In genomic region chr20:37524221-37524700, GRCh38 we compare ENCODE assay signal across 10 cellular contexts. TPM values are rescaled to one million over a fixed set of nuclear protein-coding genes. Genes with fewer than 3 reads are reported as not detected.
A peak's percentile ranks its signal among the peaks of the same experiment; 100 is the strongest.
DNase-seq lines count a peak whose midpoint lies in the region; ATAC-seq and TF ChIP-seq lines count a peak whose summit lies in the region.
"Had no signal": no experiment of that assay in that cellular context is flagged by ENCODE, and none has a peak within 500 bp of the region (broad histone marks: within the 10 kb centered on the region; RNA-seq: fewer than 3 reads in every experiment).

No MANE protein-coding gene starts in this region.

- no peak overlapping the region for H3K27ac Mint-ChIP-seq in activated CD8-positive, alpha-beta memory T cell treated with anti-CD3 and anti-CD28 coated beads, Interleukin-2, amount 10 ng/mL, durations not matched to agents 7 days and 5 days

- H3K4me3 ChIP-seq in mesenchymal stem cell (ENCODE audit: insufficient read depth in 1 of 2, low read depth in 1 of 2, low read length in 2 of 2): no peak overlapping the region
- peak overlapping the region in 2 of 5 donors; percentile 7 to 97 for H3K4me3 ChIP-seq in subcutaneous abdominal adipose tissue (ENCODE audit: low read depth in 1 of 5, low read length in 5 of 5)
- H3K4me3 ChIP-seq: tibial nerve had no signal

- peak overlapping the region; percentile 11 for H2BK5ac ChIP-seq in mesenchymal stem cell (ENCODE audit: low read depth, low read length, poor library complexity, severe bottlenecking)

- H3K27ac ChIP-seq in VCaP: peak overlapping the region; percentile 9; the same call in 1 of the 2 replicates
- H3K27ac ChIP-seq in mesenchymal stem cell (ENCODE audit: low read length, poor library complexity, severe bottlenecking): no peak overlapping the region
- H3K27ac ChIP-seq in subcutaneous abdominal adipose tissue (ENCODE audit: low read depth, low read length): peak overlapping the region; percentile 67
- H3K27ac ChIP-seq: tibial nerve had no signal

- no peak overlapping the region for H3K14ac ChIP-seq in mesenchymal stem cell (ENCODE audit: low read length in 2 of 2)

- peaks cover 3% of the 10 kb centered on the region for H3K36me3 Mint-ChIP-seq in activated CD8-positive, alpha-beta memory T cell treated with anti-CD3 and anti-CD28 coated beads, Interleukin-2, amount 10 ng/mL, durations not matched to agents 7 days and 5 days

- H3K9me3 ChIP-seq in mesenchymal stem cell (ENCODE audit: control insufficient read depth, low read length) (no peaks in the 10 kb centered on the region), subcutaneous abdominal adipose tissue (ENCODE audit: control insufficient read depth in 5 of 5, low read length in 5 of 5) (no peaks in the 10 kb centered on the region)
- H3K9me3 ChIP-seq: tibial nerve had no signal

- H3K27me3 ChIP-seq in mesenchymal stem cell (ENCODE audit: control insufficient read depth in 1 of 2, insufficient read depth in 1 of 2, low read length in 2 of 2): no peaks in the 10 kb centered on the region
- no peaks in the 10 kb centered on the region for H3K27me3 ChIP-seq in subcutaneous abdominal adipose tissue (ENCODE audit: control insufficient read depth in 5 of 5, insufficient read depth in 4 of 5, low read length in 5 of 5)
- H3K27me3 ChIP-seq: tibial nerve had no signal

- H3K4me1 ChIP-seq in mesenchymal stem cell (ENCODE audit: control insufficient read depth, insufficient read depth, low read depth, low read length): peaks cover 42% of the 10 kb centered on the region
- H3K4me1 ChIP-seq in subcutaneous abdominal adipose tissue (ENCODE audit: control insufficient read depth in 5 of 5, insufficient read depth in 5 of 5, low read length in 5 of 5): peaks cover 11 to 83% (median 77%) of the 10 kb centered on the region in 5 donors

- no peak overlapping the region for H2BK15ac ChIP-seq in mesenchymal stem cell (ENCODE audit: low read depth, poor library complexity, severe bottlenecking)

- peak; percentile 30 for DNase-seq in NCI-H345 (lab: John Stamatoyannopoulos, UW)
- DNase-seq in NCI-H345 treated with DMSO at 0.1 percent for 48 hours (lab: John Stamatoyannopoulos, UW; ENCODE audit: unreplicated experiment): no peak
- DNase-seq in mesenchymal stem cell: no peak
- no peak for DNase-seq in activated CD8-positive, alpha-beta memory T cell treated with anti-CD3 and anti-CD28 coated beads, Interleukin-2, amount 10 ng/mL, durations not matched to agents 7 days and 5 days
- DNase-seq: activated gamma-delta T cell had no signal

- H2AFZ ChIP-seq in mesenchymal stem cell (ENCODE audit: low read depth, low read length): no peak overlapping the region

- no peak overlapping the region for H3K4me2 ChIP-seq in mesenchymal stem cell (ENCODE audit: low read length, poor library complexity, severe bottlenecking)

- peaks cover 11% of the 10 kb centered on the region for H3K79me1 ChIP-seq in mesenchymal stem cell (replicated peaks; ENCODE audit: low read length, poor library complexity, severe bottlenecking)

- WGBS in mesenchymal stem cell: 67% methylated on average over 8 of the region's 8 CpGs

- H3K9me3 Mint-ChIP-seq in activated CD8-positive, alpha-beta memory T cell treated with anti-CD3 and anti-CD28 coated beads, Interleukin-2, amount 10 ng/mL, durations not matched to agents 7 days and 5 days (ENCODE audit: low read depth): no peaks in the 10 kb centered on the region

- H3K23ac ChIP-seq in mesenchymal stem cell (ENCODE audit: low read length in 2 of 2): peak overlapping the region in 1 of 2 experiments; percentile 63

- H3K18ac ChIP-seq in mesenchymal stem cell (ENCODE audit: low read depth in 1 of 2, low read length in 2 of 2): no peak overlapping the region

- CTCF ChIA-PET in activated CD8-positive, alpha-beta memory T cell treated with anti-CD3 and anti-CD28 coated beads, Interleukin-2, amount 10 ng/mL, durations not matched to agents 7 days and 5 days (lab: Charles Lee): no interaction called here

- H4K91ac ChIP-seq in mesenchymal stem cell (ENCODE audit: low read length): no peak overlapping the region

- H3K27me3 Mint-ChIP-seq in activated CD8-positive, alpha-beta memory T cell treated with anti-CD3 and anti-CD28 coated beads, Interleukin-2, amount 10 ng/mL, durations not matched to agents 7 days and 5 days: peaks cover 8% of the 10 kb centered on the region

- H2BK120ac ChIP-seq in mesenchymal stem cell (ENCODE audit: low read depth, low read length): no peak overlapping the region

- H3K4ac ChIP-seq in mesenchymal stem cell (ENCODE audit: low read depth in 1 of 2, low read length in 2 of 2): no peak overlapping the region

- H4K8ac ChIP-seq in mesenchymal stem cell (ENCODE audit: low read length): no peak overlapping the region

- H3K9ac ChIP-seq in mesenchymal stem cell (ENCODE audit: low read length) (no peak overlapping the region), subcutaneous abdominal adipose tissue (ENCODE audit: low read length in 5 of 5) (peak overlapping the region in 4 of 5 donors; percentile 2 to 60 (median 28))

- no peak overlapping the region for H2BK12ac ChIP-seq in mesenchymal stem cell (ENCODE audit: low read length in 2 of 2)

- TF ChIP-seq CTCF in VCaP (conservative IDR thresholded peaks at IDR 0.05): no peak

- ATAC-seq in HG03457 (IDR thresholded peaks at IDR 0.05; ENCODE audit: unreplicated experiment): no peak
- ATAC-seq in activated CD8-positive, alpha-beta memory T cell treated with anti-CD3 and anti-CD28 coated beads, Interleukin-2, amount 10 ng/mL, durations not matched to agents 7 days and 5 days: no peak
- no peak for ATAC-seq in GM19351 (IDR thresholded peaks at IDR 0.05; ENCODE audit: unreplicated experiment)

- no peak overlapping the region for H2AK5ac ChIP-seq in mesenchymal stem cell (ENCODE audit: low read length, severe bottlenecking)

- no peak overlapping the region for H3K4me3 Mint-ChIP-seq in activated CD8-positive, alpha-beta memory T cell treated with anti-CD3 and anti-CD28 coated beads, Interleukin-2, amount 10 ng/mL, durations not matched to agents 7 days and 5 days

- H3K36me3 ChIP-seq in mesenchymal stem cell (ENCODE audit: control insufficient read depth in 1 of 2, insufficient read depth in 2 of 2, low read depth in 1 of 2, low read length in 2 of 2): peaks cover 4 to 32% of the 10 kb centered on the region in 2 experiments
- H3K36me3 ChIP-seq in subcutaneous abdominal adipose tissue (ENCODE audit: control insufficient read depth in 5 of 5, insufficient read depth in 5 of 5, low read length in 5 of 5): peaks cover 0 to 14% (median 3%) of the 10 kb centered on the region in 5 donors

- peaks cover 41% of the 10 kb centered on the region for H3K4me1 Mint-ChIP-seq in activated CD8-positive, alpha-beta memory T cell treated with anti-CD3 and anti-CD28 coated beads, Interleukin-2, amount 10 ng/mL, durations not matched to agents 7 days and 5 days

RNA-seq across cellular contexts. Expression of gene NNAT, which starts 3.2 kb away (rescaled TPM):
- 3.2 TPM for polyA plus RNA-seq in mesenchymal stem cell (2013, experiment 1 of 2)
- 2.7 TPM for polyA plus RNA-seq in mesenchymal stem cell (2013, experiment 2 of 2)
- not detected for total RNA-seq in activated CD8-positive, alpha-beta memory T cell treated with anti-CD3 and anti-CD28 coated beads, Interleukin-2, amount 10 ng/mL, durations not matched to agents 7 days and 5 days

RNA-seq across cellular contexts. Expression of gene BLCAP, which starts 3.4 kb away (rescaled TPM):
- polyA plus RNA-seq in mesenchymal stem cell (2013, experiment 1 of 2): 45.0 TPM
- polyA plus RNA-seq in mesenchymal stem cell (2013, experiment 2 of 2): 45.3 TPM
- 10 to 100 TPM; 32.0 to 36.3 TPM for total RNA-seq in activated CD8-positive, alpha-beta memory T cell treated with anti-CD3 and anti-CD28 coated beads, Interleukin-2, amount 10 ng/mL, durations not matched to agents 7 days and 5 days
